Comparison of ENCODE assay signal across 16 cellular contexts in genomic region chr17:39361064-39361463, GRCh38.
"Had no signal": no experiment of that assay in that cellular context is flagged by ENCODE, and none has a peak within 500 bp of the region (broad histone marks: within the 10 kb centered on the region; RNA-seq: fewer than 3 reads in every experiment).

No MANE protein-coding gene starts in this region.

- H3K27ac ChIP-seq: colonic mucosa, hepatocyte, parathyroid adenoma, prostate gland, right lobe of liver, thoracic aorta, transverse colon had no signal

- H3K36me3 Mint-ChIP-seq: stimulated activated effector memory CD8-positive, alpha-beta T cell treated with anti-CD3 and anti-CD28 coated beads, Interleukin-12 subunit alpha, Interleukin-12 subunit beta, amount 100 ng/mL, for 72 hours had no signal

- H3K27me3 Mint-ChIP-seq: stimulated activated naive CD8-positive, alpha-beta T cell treated with anti-CD3 and anti-CD28 coated beads, Interleukin-15, Interleukin-2, amounts not matched to agents 100 ng/mL and 50 ng/mL, for 24 hours had no signal

- H3K4me3 ChIP-seq: colonic mucosa, hepatocyte, prostate gland, right lobe of liver, thoracic aorta, transverse colon had no signal

- H3K27ac Mint-ChIP-seq: nephron; stimulated activated effector memory CD8-positive, alpha-beta T cell treated with anti-CD3 and anti-CD28 coated beads, Interleukin-12 subunit alpha, Interleukin-12 subunit beta, amount 100 ng/mL, for 72 hours; stimulated activated naive CD8-positive, alpha-beta T cell treated with anti-CD3 and anti-CD28 coated beads, Interleukin-15, Interleukin-2, amounts not matched to agents 100 ng/mL and 50 ng/mL, for 24 hours had no signal

- H3K27me3 ChIP-seq: colonic mucosa, hepatocyte, right lobe of liver, transverse colon had no signal

- H3K9me3 Mint-ChIP-seq: nephron; stimulated activated effector memory CD8-positive, alpha-beta T cell treated with anti-CD3 and anti-CD28 coated beads, Interleukin-12 subunit alpha, Interleukin-12 subunit beta, amount 100 ng/mL, for 72 hours; stimulated activated naive CD8-positive, alpha-beta T cell treated with anti-CD3 and anti-CD28 coated beads, Interleukin-15, Interleukin-2, amounts not matched to agents 100 ng/mL and 50 ng/mL, for 24 hours had no signal

- H3K36me3 ChIP-seq: colonic mucosa, prostate gland, right lobe of liver, thoracic aorta, transverse colon had no signal

- H3K4me1 ChIP-seq: colonic mucosa, parathyroid adenoma, prostate gland had no signal

- DNase-seq: colonic mucosa; effector CD8-positive, alpha-beta T cell; foreskin melanocyte; kidney; left cardiac atrium; stimulated activated CD4-positive, alpha-beta T cell treated with anti-CD3 and anti-CD28 coated beads, Interleukin-4, amount 100 ng/mL, for 1 hour; stimulated activated CD8-positive, alpha-beta memory T cell treated with anti-CD3 and anti-CD28 coated beads, Interleukin-4, amount 100 ng/mL, for 48 hours; transverse colon had no signal

- H3K9me3 ChIP-seq: colonic mucosa, prostate gland, right lobe of liver, thoracic aorta, transverse colon had no signal

- H3K4me3 Mint-ChIP-seq: nephron; stimulated activated effector memory CD8-positive, alpha-beta T cell treated with anti-CD3 and anti-CD28 coated beads, Interleukin-12 subunit alpha, Interleukin-12 subunit beta, amount 100 ng/mL, for 72 hours; stimulated activated naive CD8-positive, alpha-beta T cell treated with anti-CD3 and anti-CD28 coated beads, Interleukin-15, Interleukin-2, amounts not matched to agents 100 ng/mL and 50 ng/mL, for 24 hours had no signal

- H3K4me1 Mint-ChIP-seq: nephron; stimulated activated effector memory CD8-positive, alpha-beta T cell treated with anti-CD3 and anti-CD28 coated beads, Interleukin-12 subunit alpha, Interleukin-12 subunit beta, amount 100 ng/mL, for 72 hours had no signal

- ATAC-seq: stimulated activated effector memory CD8-positive, alpha-beta T cell treated with anti-CD3 and anti-CD28 coated beads, Interleukin-12 subunit alpha, Interleukin-12 subunit beta, amount 100 ng/mL, for 72 hours had no signal
